1 cellular context compared by ENCODE assay signal in the genomic region with DNA sequence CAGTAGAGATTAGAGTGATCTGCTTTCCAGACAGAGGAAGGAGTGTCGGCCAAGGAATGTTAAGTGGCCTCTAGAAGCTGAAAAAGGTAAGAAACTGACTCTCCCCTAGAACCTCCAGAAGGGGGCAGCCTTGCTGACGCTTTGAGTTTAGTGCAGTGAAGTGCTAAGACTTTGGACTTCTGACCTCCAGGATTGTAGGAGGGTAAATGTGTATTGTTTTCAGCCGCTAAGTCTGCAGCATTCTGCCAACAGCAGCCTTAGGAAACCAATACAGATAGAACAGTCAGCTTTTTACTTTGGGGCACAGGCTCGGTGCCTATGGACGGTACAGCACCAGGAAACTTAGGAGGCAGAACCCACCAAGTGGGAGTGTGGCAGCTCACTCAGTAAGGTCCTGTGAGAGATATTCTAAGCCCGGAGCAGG.
A peak's percentile ranks its signal among the peaks of the same experiment; 100 is the strongest.
TF ChIP-seq lines count a peak whose summit lies in the region.

No MANE protein-coding gene starts in this region.

TF ChIP-seq in K562, 482 proteins besides CTCF, POLR2A, EP300 and RAD21 (continued from another document):
- TF ChIP-seq, protein P1, sequence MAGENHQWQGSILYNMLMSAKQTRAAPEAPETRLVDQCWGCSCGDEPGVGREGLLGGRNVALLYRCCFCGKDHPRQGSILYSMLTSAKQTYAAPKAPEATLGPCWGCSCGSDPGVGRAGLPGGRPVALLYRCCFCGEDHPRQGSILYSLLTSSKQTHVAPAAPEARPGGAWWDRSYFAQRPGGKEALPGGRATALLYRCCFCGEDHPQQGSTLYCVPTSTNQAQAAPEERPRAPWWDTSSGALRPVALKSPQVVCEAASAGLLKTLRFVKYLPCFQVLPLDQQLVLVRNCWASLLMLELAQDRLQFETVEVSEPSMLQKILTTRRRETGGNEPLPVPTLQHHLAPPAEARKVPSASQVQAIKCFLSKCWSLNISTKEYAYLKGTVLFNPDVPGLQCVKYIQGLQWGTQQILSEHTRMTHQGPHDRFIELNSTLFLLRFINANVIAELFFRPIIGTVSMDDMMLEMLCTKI (IDR thresholded peaks at IDR 0.05; ENCODE audit: partially characterized antibody) = no peak
- TF ChIP-seq STAT5A (IDR thresholded peaks at IDR 0.05; ENCODE audit: borderline replicate concordance, low read length) (no peak), TAF15 (IDR thresholded peaks at IDR 0.05; ENCODE audit: low read depth, low read length) (no peak), ZKSCAN3 (CRISPR knock-in tag; IDR thresholded peaks at IDR 0.05) (no peak), PPARD (CRISPR knock-in tag; IDR thresholded peaks at IDR 0.05) (no peak), POLR2AphosphoS5 (IDR thresholded peaks at IDR 0.05; ENCODE audit: control insufficient read depth, insufficient read depth, low read depth, low read length) (no peak), BCLAF1 (IDR thresholded peaks at IDR 0.05; ENCODE audit: borderline replicate concordance in 1 of 2, control insufficient read depth in 1 of 2, low read depth in 2 of 2, low read length in 1 of 2) (no peak)
- TF ChIP-seq, protein P2, sequence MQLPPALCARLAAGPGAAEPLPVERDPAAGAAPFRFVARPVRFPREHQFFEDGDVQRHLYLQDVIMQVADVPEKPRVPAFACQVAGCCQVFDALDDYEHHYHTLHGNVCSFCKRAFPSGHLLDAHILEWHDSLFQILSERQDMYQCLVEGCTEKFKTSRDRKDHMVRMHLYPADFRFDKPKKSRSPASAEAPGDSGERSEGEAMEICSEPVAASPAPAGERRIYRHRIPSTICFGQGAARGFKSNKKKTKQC (CRISPR knock-in tag; IDR thresholded peaks at IDR 0.05) = no peak
- TF ChIP-seq, protein P3, sequence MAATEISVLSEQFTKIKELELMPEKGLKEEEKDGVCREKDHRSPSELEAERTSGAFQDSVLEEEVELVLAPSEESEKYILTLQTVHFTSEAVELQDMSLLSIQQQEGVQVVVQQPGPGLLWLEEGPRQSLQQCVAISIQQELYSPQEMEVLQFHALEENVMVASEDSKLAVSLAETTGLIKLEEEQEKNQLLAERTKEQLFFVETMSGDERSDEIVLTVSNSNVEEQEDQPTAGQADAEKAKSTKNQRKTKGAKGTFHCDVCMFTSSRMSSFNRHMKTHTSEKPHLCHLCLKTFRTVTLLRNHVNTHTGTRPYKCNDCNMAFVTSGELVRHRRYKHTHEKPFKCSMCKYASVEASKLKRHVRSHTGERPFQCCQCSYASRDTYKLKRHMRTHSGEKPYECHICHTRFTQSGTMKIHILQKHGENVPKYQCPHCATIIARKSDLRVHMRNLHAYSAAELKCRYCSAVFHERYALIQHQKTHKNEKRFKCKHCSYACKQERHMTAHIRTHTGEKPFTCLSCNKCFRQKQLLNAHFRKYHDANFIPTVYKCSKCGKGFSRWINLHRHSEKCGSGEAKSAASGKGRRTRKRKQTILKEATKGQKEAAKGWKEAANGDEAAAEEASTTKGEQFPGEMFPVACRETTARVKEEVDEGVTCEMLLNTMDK (IDR thresholded peaks at IDR 0.05; ENCODE audit: borderline replicate concordance, insufficient read depth, low read depth, low read length, poor library complexity, severe bottlenecking) = peak; percentile 55
- TF ChIP-seq, protein P4, sequence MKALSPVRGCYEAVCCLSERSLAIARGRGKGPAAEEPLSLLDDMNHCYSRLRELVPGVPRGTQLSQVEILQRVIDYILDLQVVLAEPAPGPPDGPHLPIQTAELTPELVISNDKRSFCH (CRISPR knock-in tag; IDR thresholded peaks at IDR 0.05) = no peak
- TF ChIP-seq, protein P4 (tag; IDR thresholded peaks at IDR 0.05) = no peak
